ENCODE assay signal across 13 cellular contexts in genomic region chr20:57714409-57715267, GRCh38. TPM values are rescaled to one million over a fixed set of nuclear protein-coding genes. Genes with fewer than 3 reads are reported as not detected.
DNase-seq lines count a peak whose midpoint lies in the region; ATAC-seq, FAIRE-seq and TF ChIP-seq lines count a peak whose summit lies in the region.
"Had no signal": no experiment of that assay in that cellular context is flagged by ENCODE, and none has a peak within 500 bp of the region (broad histone marks: within the 10 kb centered on the region; RNA-seq: fewer than 3 reads in every experiment).

No MANE protein-coding gene starts in this region.

- no peak for TF ChIP-seq CTCF in left ventricle myocardium inferior (IDR thresholded peaks at IDR 0.05; ENCODE audit: borderline replicate concordance)

- H3K27me3 ChIP-seq in left ventricle myocardium inferior (ENCODE audit: low read depth): no peaks in the 10 kb centered on the region
- H3K27me3 ChIP-seq: adrenal gland had no signal

- ATAC-seq in left cardiac atrium (no peak), HG03469 (IDR thresholded peaks at IDR 0.05; ENCODE audit: unreplicated experiment) (no peak)

- peaks cover 84% of the 10 kb centered on the region for H3K4me1 ChIP-seq in left ventricle myocardium inferior

- DNase-seq in left ventricle myocardium inferior: no peak
- no peak for DNase-seq in left cardiac atrium
- DNase-seq in astrocyte of the hippocampus (ENCODE audit: low read depth, low spot score): peak; percentile 85
- peak; percentile 58 for DNase-seq in islet precursor cell
- DNase-seq in urothelium cell line (ENCODE audit: low spot score): peak; percentile 78
- no peak for DNase-seq in stimulated activated CD4-positive, alpha-beta T cell treated with anti-CD3 and anti-CD28 coated beads, Interleukin-4, amount 100 ng/mL, for 1 hour
- DNase-seq in NCI-H2227 treated with DMSO at 0.1 percent for 48 hours (lab: John Stamatoyannopoulos, UW): no peak
- DNase-seq: activated CD4-positive, alpha-beta memory T cell treated with anti-CD3 and anti-CD28 coated beads for 36 hours; adrenal gland; GF-D8; SHP77; small intestine had no signal

- no peak overlapping the region for H3K4me3 ChIP-seq in left ventricle myocardium inferior
- H3K4me3 ChIP-seq: adrenal gland had no signal

- H3K27ac ChIP-seq in left ventricle myocardium inferior (replicated peaks): peak overlapping the region; percentile 80

- H3K36me3 ChIP-seq in left ventricle myocardium inferior: no peaks in the 10 kb centered on the region
- H3K36me3 ChIP-seq: adrenal gland had no signal

- intact Hi-C loops in left ventricle myocardium inferior (cut with micrococcal nuclease) (no loop called here), left cardiac atrium (cut with DNase I) (no loop called here)

- no peak for FAIRE-seq in urothelium cell line (lab: Jason Lieb, UNC)
- FAIRE-seq: small intestine had no signal

- H3K9me3 ChIP-seq in left ventricle myocardium inferior (replicated peaks): no peaks in the 10 kb centered on the region
- H3K9me3 ChIP-seq: adrenal gland had no signal

RNA-seq across cellular contexts. Expression of gene PMEPA1, which starts 4.8 kb away (rescaled TPM):
- 36.4 TPM for total RNA-seq in left ventricle myocardium inferior
- 10 to 100 TPM; 28.3 to 60.3 TPM for total RNA-seq in left cardiac atrium

Comparison
In these comparisons a context has a peak if more than half of its experiments do, and no peak if none do; other contexts are left out.
1. DNase-seq: peak in astrocyte of the hippocampus (single experiment), islet precursor cell (single experiment) and urothelium cell line (single experiment); none in left ventricle myocardium inferior (single experiment), left cardiac atrium (single experiment), stimulated activated CD4-positive, alpha-beta T cell treated with anti-CD3 and anti-CD28 coated beads, Interleukin-4, amount 100 ng/mL, for 1 hour (single experiment) and NCI-H2227 treated with DMSO at 0.1 percent for 48 hours (single experiment).